ENCODE assay signal across 16 cellular contexts in the genomic region with DNA sequence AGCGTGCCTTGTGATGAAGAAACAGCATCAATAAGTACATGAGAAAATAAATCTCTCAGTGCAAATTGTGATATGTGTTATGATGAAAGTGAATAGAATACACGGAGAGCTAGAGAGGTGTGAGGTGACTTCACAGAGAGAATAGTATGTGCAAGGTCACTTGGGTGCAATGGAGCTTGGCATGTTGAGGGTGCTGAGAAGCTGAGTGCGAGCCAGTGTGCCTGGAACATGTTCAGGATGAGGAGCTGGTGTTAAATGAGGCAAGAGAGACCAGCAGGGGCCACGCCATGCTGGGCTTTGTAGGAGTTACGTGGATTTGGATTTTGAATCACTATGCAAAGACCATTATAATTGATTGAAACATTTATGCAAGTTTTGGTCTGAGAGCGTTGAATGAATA. TPM values are rescaled to one million over a fixed set of nuclear protein-coding genes. Genes with fewer than 3 reads are reported as not detected.
A peak's percentile ranks its signal among the peaks of the same experiment; 100 is the strongest.
DNase-seq lines count a peak whose midpoint lies in the region; ATAC-seq and TF ChIP-seq lines count a peak whose summit lies in the region.
"Had no signal": no experiment of that assay in that cellular context is flagged by ENCODE, and none has a peak within 500 bp of the region (broad histone marks: within the 10 kb centered on the region; RNA-seq: fewer than 3 reads in every experiment).

No MANE protein-coding gene starts in this region.

- peak; percentile 94 for ATAC-seq in left ventricle myocardium superior
- ATAC-seq in HG03565 (IDR thresholded peaks at IDR 0.05; ENCODE audit: unreplicated experiment): no peak
- ATAC-seq: A549 had no signal

- intact Hi-C loops in activated CD4-positive, alpha-beta T cell treated with anti-CD3 and anti-CD28 coated beads, Interleukin-2, amount 10 ng/mL, durations not matched to agents 24 days and 14 days (cut with micrococcal nuclease): no loop called here
- intact Hi-C loops in left ventricle myocardium superior (cut with micrococcal nuclease): no loop called here

- H3K36me3 Mint-ChIP-seq in activated CD4-positive, alpha-beta T cell treated with anti-CD3 and anti-CD28 coated beads, Interleukin-2, amount 10 ng/mL, durations not matched to agents 24 days and 14 days (ENCODE audit: low read depth): no peaks in the 10 kb centered on the region
- H3K36me3 Mint-ChIP-seq in glutamatergic neuron (ENCODE audit: unreplicated experiment) (no peaks in the 10 kb centered on the region), mesothelial cell of epicardium (no peaks in the 10 kb centered on the region)

- peak; percentile 42 for DNase-seq in activated CD4-positive, alpha-beta T cell treated with anti-CD3 and anti-CD28 coated beads, Interleukin-2, amount 10 ng/mL, durations not matched to agents 24 days and 14 days
- DNase-seq in activated CD4-positive, alpha-beta T cell treated with anti-CD3 and anti-CD28 coated beads, Interleukin-2, amount 50 U/mL, for 1 hour: no peak
- DNase-seq in NCI-H345 (lab: John Stamatoyannopoulos, UW) (peak; percentile 12), glutamatergic neuron (no peak), left ventricle myocardium superior (peak; percentile 40), mesothelial cell of epicardium (ENCODE audit: low spot score in 2 of 2, unreplicated experiment in 2 of 2) (no peak), DMS153 treated with DMSO at 0.1 percent for 48 hours (lab: John Stamatoyannopoulos, UW; ENCODE audit: unreplicated experiment) (no peak)
- DNase-seq: AML-193; Caco-2; CD4-positive, alpha-beta T cell; DMS79; GDM1; GM23248; HCEC 1CT had no signal

- no peaks in the 10 kb centered on the region for H3K9me3 Mint-ChIP-seq in activated CD4-positive, alpha-beta T cell treated with anti-CD3 and anti-CD28 coated beads, Interleukin-2, amount 10 ng/mL, durations not matched to agents 24 days and 14 days
- H3K9me3 Mint-ChIP-seq in glutamatergic neuron (ENCODE audit: unreplicated experiment) (no peaks in the 10 kb centered on the region), mesothelial cell of epicardium (no peaks in the 10 kb centered on the region)
- H3K9me3 Mint-ChIP-seq: CD4-positive, alpha-beta T cell had no signal

- TF ChIP-seq CTCF in glutamatergic neuron (IDR thresholded peaks at IDR 0.05; ENCODE audit: partially characterized antibody, unreplicated experiment) (no peak), mesothelial cell of epicardium (IDR thresholded peaks at IDR 0.05; ENCODE audit: unreplicated experiment) (no peak)

- no peaks in the 10 kb centered on the region for H3K4me1 Mint-ChIP-seq in activated CD4-positive, alpha-beta T cell treated with anti-CD3 and anti-CD28 coated beads, Interleukin-2, amount 10 ng/mL, durations not matched to agents 24 days and 14 days
- H3K4me1 Mint-ChIP-seq in glutamatergic neuron (ENCODE audit: low read depth, unreplicated experiment) (peaks cover 4% of the 10 kb centered on the region), mesothelial cell of epicardium (peaks cover 9% of the 10 kb centered on the region)

- no peaks in the 10 kb centered on the region for H3K27me3 Mint-ChIP-seq in activated CD4-positive, alpha-beta T cell treated with anti-CD3 and anti-CD28 coated beads, Interleukin-2, amount 10 ng/mL, durations not matched to agents 24 days and 14 days
- no peaks in the 10 kb centered on the region for H3K27me3 Mint-ChIP-seq in glutamatergic neuron (ENCODE audit: unreplicated experiment)
- no peaks in the 10 kb centered on the region for H3K27me3 Mint-ChIP-seq in mesothelial cell of epicardium (ENCODE audit: low read depth)
- H3K27me3 Mint-ChIP-seq: CD4-positive, alpha-beta T cell had no signal

- no peak overlapping the region for H3K27ac Mint-ChIP-seq in activated CD4-positive, alpha-beta T cell treated with anti-CD3 and anti-CD28 coated beads, Interleukin-2, amount 10 ng/mL, durations not matched to agents 24 days and 14 days
- no peak overlapping the region for H3K27ac Mint-ChIP-seq in glutamatergic neuron (ENCODE audit: unreplicated experiment)
- H3K27ac Mint-ChIP-seq in mesothelial cell of epicardium: no peak overlapping the region
- H3K27ac Mint-ChIP-seq: CD4-positive, alpha-beta T cell had no signal

- H3K4me3 Mint-ChIP-seq in activated CD4-positive, alpha-beta T cell treated with anti-CD3 and anti-CD28 coated beads, Interleukin-2, amount 10 ng/mL, durations not matched to agents 24 days and 14 days: no peak overlapping the region
- H3K4me3 Mint-ChIP-seq in glutamatergic neuron (ENCODE audit: unreplicated experiment) (peak overlapping the region; percentile 22), mesothelial cell of epicardium (no peak overlapping the region)
- H3K4me3 Mint-ChIP-seq: CD4-positive, alpha-beta T cell had no signal

RNA-seq across cellular contexts. Expression of a gene that starts 12.8 kb away (rescaled TPM):
- 2,481 and 2,489 TPM in 2 replicates for total RNA-seq in activated CD4-positive, alpha-beta T cell treated with anti-CD3 and anti-CD28 coated beads, Interleukin-2, amount 10 ng/mL, durations not matched to agents 24 days and 14 days
- total RNA-seq in glutamatergic neuron (ENCODE audit: unreplicated experiment) (1,149 TPM), left ventricle myocardium superior (1,163 TPM), mesothelial cell of epicardium (2,105 to 2,236 TPM (median 2,214 TPM) in 3 replicates)

Comparison
In these comparisons a context has a peak if more than half of its experiments do, and no peak if none do; other contexts are left out.
1. DNase-seq: peak in activated CD4-positive, alpha-beta T cell treated with anti-CD3 and anti-CD28 coated beads, Interleukin-2, amount 10 ng/mL, durations not matched to agents 24 days and 14 days (single experiment), NCI-H345 (single experiment) and left ventricle myocardium superior (single experiment); none in activated CD4-positive, alpha-beta T cell treated with anti-CD3 and anti-CD28 coated beads, Interleukin-2, amount 50 U/mL, for 1 hour (single experiment), glutamatergic neuron (single experiment), mesothelial cell of epicardium (0 of 2) and DMS153 treated with DMSO at 0.1 percent for 48 hours (single experiment).